Comparison of ENCODE assay signal across 8 cellular contexts in genomic region chr12:55930771-55931316, GRCh38. TPM values are rescaled to one million over a fixed set of nuclear protein-coding genes. Genes with fewer than 3 reads are reported as not detected.
DNase-seq lines count a peak whose midpoint lies in the region; ATAC-seq and TF ChIP-seq lines count a peak whose summit lies in the region.

Gene DGKA, plus strand, starts transcription at chr12:55931162. Its CDS starts 5,342 bp downstream, at chr12:55936504.

- CTCF ChIA-PET in WTC11 (lab: Charles Lee) = interaction anchor here (0.6 to 4.9 kb wide), 22 partner anchors 9 to 211 kb away, joined by 3 to 40 read pairs (median 5); partner anchors contain the start of genes DNAJC14, ORMDL2, PMEL and RAB5B

- POLR2A ChIA-PET in WTC11 (lab: Charles Lee) = interaction anchor here (1.1 to 1.5 kb wide), 3 partner anchors 43 to 101 kb away, joined by 3 to 5 read pairs (median 4); partner anchors contain the start of genes DNAJC14 and RAB5B

- TF ChIP-seq CTCF in WTC11 (IDR thresholded peaks at IDR 0.05) = 0 out of 2 replicates have a peak, but pooled peaks have one; percentile 14

- H3K27me3 ChIP-seq in layer of hippocampus (ENCODE audit: control insufficient read depth, insufficient read depth, low read length) = no peaks in the 10 kb centered on the region

- peaks cover 40% of the 10 kb centered on the region for H3K4me1 Mint-ChIP-seq in WTC11

- H3K27ac Mint-ChIP-seq in WTC11 = peak within 1 kb of the TSS; percentile 91

- peak within 1 kb of the TSS; percentile 60 for H3K27ac ChIP-seq in layer of hippocampus (ENCODE audit: low read depth, low read length)

- ATAC-seq in GM18907 (IDR thresholded peaks at IDR 0.05; ENCODE audit: unreplicated experiment) (peak; percentile 17), WTC11 (peak; percentile 5; the same call in 1 of the 2 replicates), GM21423 (IDR thresholded peaks at IDR 0.05; ENCODE audit: unreplicated experiment) (no peak)

- peak; percentile 71 for DNase-seq in AG08395 (ENCODE audit: low spot score)
- peak; percentile 74 for DNase-seq in NCI-H2171 treated with DMSO at 0.1 percent for 48 hours (lab: John Stamatoyannopoulos, UW)
- DNase-seq in WTC11 (ENCODE audit: low spot score) = peak; percentile 55
- peak; percentile 68 for DNase-seq in central memory CD4-positive, alpha-beta T cell
- DNase-seq in stimulated activated CD4-positive, alpha-beta T cell treated with anti-CD3 and anti-CD28 coated beads, Interleukin-1b, Interleukin-23, amount 100 ng/mL, for 4 hours (ENCODE audit: low read depth in 2 of 2) = peak; percentile 60 to 69

- peaks cover 4% of the 10 kb centered on the region; the same call in 1 of the 2 replicates for H3K36me3 Mint-ChIP-seq in WTC11

- peak within 1 kb of the TSS; percentile 85 for H3K4me3 Mint-ChIP-seq in WTC11

- H3K9me3 Mint-ChIP-seq in WTC11 = no peaks in the 10 kb centered on the region

- H3K27me3 Mint-ChIP-seq in WTC11 (ENCODE audit: low read depth) = peaks cover 48% of the 10 kb centered on the region

TF ChIP-seq in WTC11, 78 proteins besides CTCF, POLR2A, EP300 and RAD21:
- TF ChIP-seq E2F5 (CRISPR knock-in tag; IDR thresholded peaks at IDR 0.05) (no peak), MAX (CRISPR knock-in tag; IDR thresholded peaks at IDR 0.05) (0 out of 2 replicates have a peak, but pooled peaks have one; percentile 11)

RNA-seq across cellular contexts. Expression of gene DGKA, which starts in this region (rescaled TPM):
- total RNA-seq in WTC11 (2021) = 19.8 to 25.5 TPM (median 23.6 TPM) in 3 replicates
